22 cellular contexts compared by ENCODE assay signal in the genomic region with DNA sequence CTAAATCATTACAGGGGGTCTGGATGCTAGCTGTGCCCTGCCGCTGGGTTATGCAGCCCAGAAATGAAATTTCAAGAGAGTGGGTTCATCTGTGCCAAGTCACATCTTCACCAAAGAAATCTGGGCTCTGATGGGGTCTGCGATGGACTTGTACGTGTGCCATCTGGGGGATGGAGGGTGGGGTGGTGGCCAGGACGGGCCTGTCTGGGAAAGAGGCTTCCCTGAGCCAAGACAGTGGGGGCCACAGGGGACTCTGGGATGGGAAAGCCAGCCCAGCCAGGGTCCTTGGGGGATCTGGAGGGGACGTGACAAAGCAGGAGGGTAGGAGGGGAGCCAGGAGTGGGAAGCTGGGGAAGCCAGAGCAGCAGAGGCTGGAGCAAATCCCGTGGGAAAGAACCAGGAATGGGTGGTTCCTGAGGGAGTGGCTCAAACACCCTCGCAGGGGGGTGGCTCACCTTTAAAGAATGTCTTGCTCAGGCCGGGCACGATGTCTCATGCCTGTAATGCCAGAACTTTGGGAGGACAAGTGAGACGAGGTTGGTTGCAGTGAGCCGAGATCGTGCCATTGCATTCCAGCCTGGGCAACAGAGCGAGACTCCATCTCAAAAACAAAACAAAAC. TPM values are rescaled to one million over a fixed set of nuclear protein-coding genes. Genes with fewer than 3 reads are reported as not detected.
DNase-seq lines count a peak whose midpoint lies in the region; ATAC-seq, FAIRE-seq and TF ChIP-seq lines count a peak whose summit lies in the region.
"Had no signal": no experiment of that assay in that cellular context is flagged by ENCODE, and none has a peak within 500 bp of the region (broad histone marks: within the 10 kb centered on the region; RNA-seq: fewer than 3 reads in every experiment).

No MANE protein-coding gene starts in this region.

- H3K4me3 ChIP-seq in astrocyte (ENCODE audit: insufficient read depth, low read depth, low read length) (no peak overlapping the region), mesendoderm (ENCODE audit: low read length) (no peak overlapping the region), GM23338 (no peak overlapping the region), brain microvascular endothelial cell (ENCODE audit: low read depth, low read length) (no peak overlapping the region)
- H3K4me3 ChIP-seq: HAP-1, prostate gland had no signal

- no peak for FAIRE-seq in astrocyte (lab: Jason Lieb, UNC)
- FAIRE-seq: HepG2 had no signal

- no peak overlapping the region for H3K4me3 Mint-ChIP-seq in astrocyte (ENCODE audit: unreplicated experiment)
- H3K4me3 Mint-ChIP-seq in GM23338 = no peak overlapping the region
- H3K4me3 Mint-ChIP-seq: memory B cell; natural killer cell treated with Interleukin-12 subunit alpha and Interleukin-12 subunit beta and Interleukin-15 and Interleukin-18, amount 100 ng/mL, for 72 hours; stimulated activated effector memory CD8-positive, alpha-beta T cell treated with anti-CD3 and anti-CD28 coated beads, Interleukin-12 subunit alpha, Interleukin-12 subunit beta, amount 100 ng/mL, for 72 hours had no signal

- DNase-seq in Caki2 (ENCODE audit: low read depth) (peak; percentile 67), HS-5 (ENCODE audit: low read depth) (peak; percentile 60), astrocyte (ENCODE audit: low read depth) (peak; percentile 16), mesendoderm (peak; percentile 55), middle frontal gyrus (ENCODE audit: extremely low spot score, low spot score) (no peak), GM23338 (ENCODE audit: low spot score) (no peak), brain microvascular endothelial cell (no peak)
- DNase-seq in NK-92 treated with Interleukin-12 subunit alpha and Interleukin-12 subunit beta, amount 100 ng/mL, for 24 hours (lab: John Stamatoyannopoulos, UW) = no peak
- DNase-seq: activated CD4-positive, alpha-beta T cell treated with anti-CD3 and anti-CD28 coated beads, Interleukin-2, amount 50 U/mL, for 1 hour; activated naive CD4-positive, alpha-beta T cell treated with anti-CD3 and anti-CD28 coated beads, Interleukin-2, amount 50 U/mL, for 16 hours; activated T-cell treated with anti-CD3 and anti-CD28 coated beads for 4 hours; DMS153; NCI-H1930; NCI-H524; OCI-M1; stimulated activated CD4-positive, alpha-beta T cell treated with anti-CD3 and anti-CD28 coated beads, Interleukin-12 subunit alpha, Interleukin-12 subunit beta, amount 100 ng/mL, for 4 hours had no signal

- in situ Hi-C loops in Caki2 (cut with HindIII; ENCODE audit: low pct_unique_long_range_greater_than_20kb, low sequenced_read_pairs) = no loop called here
- in situ Hi-C loops in brain microvascular endothelial cell (cut with HindIII; ENCODE audit: low pct_ligation_motif_present, low sequenced_read_pairs) = no loop called here

- no peaks in the 10 kb centered on the region for H3K9me3 ChIP-seq in astrocyte (ENCODE audit: insufficient read depth, low read depth, low read length)
- H3K9me3 ChIP-seq: HAP-1, prostate gland had no signal

- H3K9ac ChIP-seq in astrocyte (ENCODE audit: low read length) = no peak overlapping the region
- no peak overlapping the region for H3K9ac ChIP-seq in mesendoderm (ENCODE audit: low read length)

- H3K9me2 ChIP-seq in GM23338 (ENCODE audit: insufficient read depth) = no peaks in the 10 kb centered on the region

- H2AFZ ChIP-seq in astrocyte (ENCODE audit: low read depth, low read length) (no peak overlapping the region), GM23338 (no peak overlapping the region)

- no peak overlapping the region for H3K4ac ChIP-seq in mesendoderm (ENCODE audit: low read depth, low read length)

- TF ChIP-seq CTCF in astrocyte (IDR thresholded peaks at IDR 0.05; ENCODE audit: insufficient read depth, low read depth, low read length) = no peak
- no peak for TF ChIP-seq CTCF in GM23338 (conservative IDR thresholded peaks at IDR 0.05; ENCODE audit: low read depth in 2 of 2)
- TF ChIP-seq CTCF in brain microvascular endothelial cell (IDR thresholded peaks at IDR 0.05; ENCODE audit: low read depth, low read length, missing control alignments) = no peak

- H3K4me1 ChIP-seq in astrocyte (ENCODE audit: insufficient read depth, low read length) = peaks cover 3% of the 10 kb centered on the region
- H3K4me1 ChIP-seq in mesendoderm (ENCODE audit: control insufficient read depth, low read depth, low read length) = no peaks in the 10 kb centered on the region
- H3K4me1 ChIP-seq in GM23338 (ENCODE audit: insufficient read depth) = no peaks in the 10 kb centered on the region
- H3K4me1 ChIP-seq: HAP-1, prostate gland had no signal

- no peak overlapping the region for H2BK5ac ChIP-seq in mesendoderm (ENCODE audit: low read length)

- H3K18ac ChIP-seq in mesendoderm (ENCODE audit: low read length) = no peak overlapping the region

- H3K56ac ChIP-seq in mesendoderm (ENCODE audit: low read length) = no peak overlapping the region

- no peaks in the 10 kb centered on the region for H3K9me3 Mint-ChIP-seq in astrocyte (ENCODE audit: unreplicated experiment)
- no peaks in the 10 kb centered on the region; the same call in 2 of the 3 replicates for H3K9me3 Mint-ChIP-seq in GM23338
- H3K9me3 Mint-ChIP-seq: memory B cell; natural killer cell treated with Interleukin-12 subunit alpha and Interleukin-12 subunit beta and Interleukin-15 and Interleukin-18, amount 100 ng/mL, for 72 hours; stimulated activated effector memory CD8-positive, alpha-beta T cell treated with anti-CD3 and anti-CD28 coated beads, Interleukin-12 subunit alpha, Interleukin-12 subunit beta, amount 100 ng/mL, for 72 hours had no signal

- H3K79me2 ChIP-seq in astrocyte (ENCODE audit: insufficient read depth, low read length) = no peaks in the 10 kb centered on the region
- no peaks in the 10 kb centered on the region for H3K79me2 ChIP-seq in mesendoderm (ENCODE audit: control insufficient read depth, insufficient read depth, low read length)
- H3K79me2 ChIP-seq in GM23338 (replicated peaks; ENCODE audit: insufficient read depth) = no peaks in the 10 kb centered on the region

- no peak overlapping the region for H3K23ac ChIP-seq in mesendoderm (ENCODE audit: low read length)

- no peaks in the 10 kb centered on the region for H3K36me3 ChIP-seq in astrocyte (ENCODE audit: insufficient read depth, low read length)
- no peaks in the 10 kb centered on the region for H3K36me3 ChIP-seq in mesendoderm (ENCODE audit: control insufficient read depth, insufficient read depth, low read length)
- H3K36me3 ChIP-seq in GM23338 (ENCODE audit: insufficient read depth) = no peaks in the 10 kb centered on the region
- H3K36me3 ChIP-seq in brain microvascular endothelial cell (replicated peaks) = no peaks in the 10 kb centered on the region
- H3K36me3 ChIP-seq: HAP-1, prostate gland had no signal

- H3K36me3 Mint-ChIP-seq in astrocyte (ENCODE audit: low read depth, unreplicated experiment) = no peaks in the 10 kb centered on the region
- H3K36me3 Mint-ChIP-seq in GM23338 (ENCODE audit: low read depth) = no peaks in the 10 kb centered on the region
- H3K36me3 Mint-ChIP-seq: memory B cell; natural killer cell treated with Interleukin-12 subunit alpha and Interleukin-12 subunit beta and Interleukin-15 and Interleukin-18, amount 100 ng/mL, for 72 hours; stimulated activated effector memory CD8-positive, alpha-beta T cell treated with anti-CD3 and anti-CD28 coated beads, Interleukin-12 subunit alpha, Interleukin-12 subunit beta, amount 100 ng/mL, for 72 hours had no signal

- no peak for ATAC-seq in GM23338
- ATAC-seq: HepG2; natural killer cell treated with Interleukin-12 subunit alpha and Interleukin-12 subunit beta and Interleukin-15 and Interleukin-18, amount 100 ng/mL, for 72 hours; stimulated activated effector memory CD8-positive, alpha-beta T cell treated with anti-CD3 and anti-CD28 coated beads, Interleukin-12 subunit alpha, Interleukin-12 subunit beta, amount 100 ng/mL, for 72 hours had no signal

- peak overlapping the region; percentile 11 for H3K4me2 ChIP-seq in astrocyte (ENCODE audit: low read length)
- H3K4me2 ChIP-seq in mesendoderm (ENCODE audit: low read length) = no peak overlapping the region
- H3K4me2 ChIP-seq in GM23338 = no peak overlapping the region

- H3K4me1 Mint-ChIP-seq in astrocyte (ENCODE audit: low read depth, unreplicated experiment) (peaks cover 1% of the 10 kb centered on the region), GM23338 (peaks cover 13% of the 10 kb centered on the region)
- H3K4me1 Mint-ChIP-seq: stimulated activated effector memory CD8-positive, alpha-beta T cell treated with anti-CD3 and anti-CD28 coated beads, Interleukin-12 subunit alpha, Interleukin-12 subunit beta, amount 100 ng/mL, for 72 hours had no signal

- H3K27me3 ChIP-seq in astrocyte (ENCODE audit: insufficient read depth, low read length) = peaks cover 16% of the 10 kb centered on the region
- no peaks in the 10 kb centered on the region for H3K27me3 ChIP-seq in mesendoderm (ENCODE audit: insufficient read depth, low read length, poor library complexity)
- H3K27me3 ChIP-seq in GM23338 (ENCODE audit: insufficient read depth) = no peaks in the 10 kb centered on the region
- peaks cover 5% of the 10 kb centered on the region for H3K27me3 ChIP-seq in brain microvascular endothelial cell (replicated peaks)

- H2BK15ac ChIP-seq in mesendoderm (replicated peaks; ENCODE audit: low read depth) = no peak overlapping the region

- no peak overlapping the region for H4K5ac ChIP-seq in mesendoderm (ENCODE audit: low read length)

- H3K79me1 ChIP-seq in mesendoderm (ENCODE audit: low read length) = no peaks in the 10 kb centered on the region

- H3F3A ChIP-seq in GM23338 (replicated peaks; ENCODE audit: low read depth) = no peaks in the 10 kb centered on the region

- WGBS in mesendoderm (ENCODE audit: extremely low coverage, insufficient coverage, low lambda C conversion rate) = no CpG with 5 or more reads among the region's 13 CpGs

- no peak overlapping the region for H2BK120ac ChIP-seq in mesendoderm (ENCODE audit: low read depth, low read length)

- no peak overlapping the region for H2AK5ac ChIP-seq in mesendoderm (ENCODE audit: low read length)

- H3K27ac ChIP-seq in astrocyte (ENCODE audit: low read depth, low read length) (no peak overlapping the region), mesendoderm (ENCODE audit: low read depth, low read length) (no peak overlapping the region), GM23338 (ENCODE audit: low read depth) (no peak overlapping the region), brain microvascular endothelial cell (no peak overlapping the region)
- H3K27ac ChIP-seq: prostate gland had no signal

- H3K27me3 Mint-ChIP-seq in astrocyte (ENCODE audit: low read depth, unreplicated experiment) = peaks cover 44% of the 10 kb centered on the region
- peaks cover 6% of the 10 kb centered on the region for H3K27me3 Mint-ChIP-seq in GM23338 (ENCODE audit: insufficient read depth, low read depth, poor library complexity)

- H3K27ac Mint-ChIP-seq in astrocyte (ENCODE audit: unreplicated experiment) (no peak overlapping the region), GM23338 (no peak overlapping the region)
- H3K27ac Mint-ChIP-seq: memory B cell; natural killer cell treated with Interleukin-12 subunit alpha and Interleukin-12 subunit beta and Interleukin-15 and Interleukin-18, amount 100 ng/mL, for 72 hours; stimulated activated effector memory CD8-positive, alpha-beta T cell treated with anti-CD3 and anti-CD28 coated beads, Interleukin-12 subunit alpha, Interleukin-12 subunit beta, amount 100 ng/mL, for 72 hours had no signal

- no peaks in the 10 kb centered on the region for H4K20me1 ChIP-seq in astrocyte (ENCODE audit: insufficient read depth, low read length)
- no peaks in the 10 kb centered on the region for H4K20me1 ChIP-seq in GM23338 (replicated peaks; ENCODE audit: insufficient read depth)

- H4K8ac ChIP-seq in mesendoderm (ENCODE audit: low read depth, low read length) = no peak overlapping the region

RNA-seq across cellular contexts. Expression of gene SULF2, which starts 36.3 kb away (rescaled TPM):
- 4.3 and 6.0 TPM in 2 replicates for total RNA-seq in Caki2 (2014; rRNA removed; shearing (Covaris generic); ENCODE audit: low replicate concordance)
- total RNA-seq in astrocyte = 115 and 139 TPM in 2 replicates
- 42.8 TPM for polyA plus RNA-seq in mesendoderm (2013, experiment 1 of 2)
- polyA plus RNA-seq in mesendoderm (2013, experiment 2 of 2) = 40.6 TPM
- 14.0 and 20.7 TPM in 2 replicates for total RNA-seq in GM23338 (2014; rRNA removed; shearing (Covaris generic))
- polyA plus RNA-seq in GM23338 (2016; fragmentation: Nextera tagmentation; extraction: Ambion mirVana) = 9.5 and 10.7 TPM in 2 replicates

Comparison
In these comparisons a context has a peak if more than half of its experiments do, and no peak if none do; other contexts are left out.
1. DNase-seq: peak in Caki2 (single experiment), HS-5 (single experiment), astrocyte (single experiment) and mesendoderm (single experiment); none in middle frontal gyrus (single experiment), GM23338 (single experiment), NK-92 treated with Interleukin-12 subunit alpha and Interleukin-12 subunit beta, amount 100 ng/mL, for 24 hours (single experiment) and brain microvascular endothelial cell (single experiment).